In genomic region chr5:123511648-123512605, GRCh38 we compare ENCODE assay signal across 1 cellular context.
TF ChIP-seq lines count a peak whose summit lies in the region.

CSNK1G3 (plus strand) TSS chr5:123512177; CDS start chr5:123545664, 33,487 bp downstream.

TF ChIP-seq in GM12878, 131 proteins besides CTCF, POLR2A, EP300 and RAD21 (continued from another document and continues in another):
- TF ChIP-seq, protein P1, sequence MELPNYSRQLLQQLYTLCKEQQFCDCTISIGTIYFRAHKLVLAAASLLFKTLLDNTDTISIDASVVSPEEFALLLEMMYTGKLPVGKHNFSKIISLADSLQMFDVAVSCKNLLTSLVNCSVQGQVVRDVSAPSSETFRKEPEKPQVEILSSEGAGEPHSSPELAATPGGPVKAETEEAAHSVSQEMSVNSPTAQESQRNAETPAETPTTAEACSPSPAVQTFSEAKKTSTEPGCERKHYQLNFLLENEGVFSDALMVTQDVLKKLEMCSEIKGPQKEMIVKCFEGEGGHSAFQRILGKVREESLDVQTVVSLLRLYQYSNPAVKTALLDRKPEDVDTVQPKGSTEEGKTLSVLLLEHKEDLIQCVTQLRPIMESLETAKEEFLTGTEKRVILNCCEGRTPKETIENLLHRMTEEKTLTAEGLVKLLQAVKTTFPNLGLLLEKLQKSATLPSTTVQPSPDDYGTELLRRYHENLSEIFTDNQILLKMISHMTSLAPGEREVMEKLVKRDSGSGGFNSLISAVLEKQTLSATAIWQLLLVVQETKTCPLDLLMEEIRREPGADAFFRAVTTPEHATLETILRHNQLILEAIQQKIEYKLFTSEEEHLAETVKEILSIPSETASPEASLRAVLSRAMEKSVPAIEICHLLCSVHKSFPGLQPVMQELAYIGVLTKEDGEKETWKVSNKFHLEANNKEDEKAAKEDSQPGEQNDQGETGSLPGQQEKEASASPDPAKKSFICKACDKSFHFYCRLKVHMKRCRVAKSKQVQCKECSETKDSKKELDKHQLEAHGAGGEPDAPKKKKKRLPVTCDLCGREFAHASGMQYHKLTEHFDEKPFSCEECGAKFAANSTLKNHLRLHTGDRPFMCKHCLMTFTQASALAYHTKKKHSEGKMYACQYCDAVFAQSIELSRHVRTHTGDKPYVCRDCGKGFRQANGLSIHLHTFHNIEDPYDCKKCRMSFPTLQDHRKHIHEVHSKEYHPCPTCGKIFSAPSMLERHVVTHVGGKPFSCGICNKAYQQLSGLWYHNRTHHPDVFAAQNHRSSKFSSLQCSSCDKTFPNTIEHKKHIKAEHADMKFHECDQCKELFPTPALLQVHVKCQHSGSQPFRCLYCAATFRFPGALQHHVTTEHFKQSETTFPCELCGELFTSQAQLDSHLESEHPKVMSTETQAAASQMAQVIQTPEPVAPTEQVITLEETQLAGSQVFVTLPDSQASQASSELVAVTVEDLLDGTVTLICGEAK (IDR thresholded peaks at IDR 0.05; ENCODE audit: borderline replicate concordance) = peak; percentile 87; the same call in 1 of the 2 replicates
- 0 out of 2 replicates have a peak, but pooled peaks have one; percentile 45 for TF ChIP-seq RELB (IDR thresholded peaks at IDR 0.05; ENCODE audit: low read depth)
- TF ChIP-seq MXI1 (IDR thresholded peaks at IDR 0.05; ENCODE audit: low read depth, low read length) = peak; percentile 52; the same call in 1 of the 2 replicates
- TF ChIP-seq SMAD5 (IDR thresholded peaks at IDR 0.05; ENCODE audit: low read depth) = peak; percentile 85
- no peak for TF ChIP-seq KDM1A (IDR thresholded peaks at IDR 0.05; ENCODE audit: borderline replicate concordance)
- peak; percentile 97 for TF ChIP-seq TAF1 (IDR thresholded peaks at IDR 0.05; ENCODE audit: borderline replicate concordance, low read depth, low read length)
- 0 out of 2 replicates have a peak, but pooled peaks have one; percentile 53 for TF ChIP-seq CREM (IDR thresholded peaks at IDR 0.05; ENCODE audit: low read depth)
- peak; percentile 67 for TF ChIP-seq DPF2 (IDR thresholded peaks at IDR 0.05)
- TF ChIP-seq POLR2AphosphoS5 (IDR thresholded peaks at IDR 0.05; ENCODE audit: low read length) = peak; percentile 98
- no peak for TF ChIP-seq MEF2B (IDR thresholded peaks at IDR 0.05; ENCODE audit: partially characterized antibody, poor library complexity, severe bottlenecking)
- peak; percentile 44; the same call in 1 of the 2 replicates for TF ChIP-seq NR2F1 (conservative IDR thresholded peaks at IDR 0.05)
- 0 out of 2 replicates have a peak, but pooled peaks have one; percentile 11 for TF ChIP-seq SMC3 (IDR thresholded peaks at IDR 0.05; ENCODE audit: borderline replicate concordance, low read length)
- TF ChIP-seq IKZF2 (IDR thresholded peaks at IDR 0.05) = peak in 1 of 2 experiments; percentile 36; a peak in 1 of 4 replicates
- TF ChIP-seq RBBP5 (conservative IDR thresholded peaks at IDR 0.05) = no peak
- 0 out of 2 replicates have a peak, but pooled peaks have one; percentile 18 for TF ChIP-seq BMI1 (IDR thresholded peaks at IDR 0.05; ENCODE audit: borderline replicate concordance)
- TF ChIP-seq ZBED1 (IDR thresholded peaks at IDR 0.05; ENCODE audit: borderline replicate concordance) = 0 out of 2 replicates have a peak, but pooled peaks have one; percentile 25
- peak; percentile 22; the same call in 1 of the 2 replicates for TF ChIP-seq ZNF207 (IDR thresholded peaks at IDR 0.05; ENCODE audit: borderline replicate concordance)
- TF ChIP-seq TCF3 (IDR thresholded peaks at IDR 0.05; ENCODE audit: borderline replicate concordance, insufficient read depth, low read depth, low read length) = peak; percentile 29; the same call in 1 of the 2 replicates
- TF ChIP-seq, protein P2, sequence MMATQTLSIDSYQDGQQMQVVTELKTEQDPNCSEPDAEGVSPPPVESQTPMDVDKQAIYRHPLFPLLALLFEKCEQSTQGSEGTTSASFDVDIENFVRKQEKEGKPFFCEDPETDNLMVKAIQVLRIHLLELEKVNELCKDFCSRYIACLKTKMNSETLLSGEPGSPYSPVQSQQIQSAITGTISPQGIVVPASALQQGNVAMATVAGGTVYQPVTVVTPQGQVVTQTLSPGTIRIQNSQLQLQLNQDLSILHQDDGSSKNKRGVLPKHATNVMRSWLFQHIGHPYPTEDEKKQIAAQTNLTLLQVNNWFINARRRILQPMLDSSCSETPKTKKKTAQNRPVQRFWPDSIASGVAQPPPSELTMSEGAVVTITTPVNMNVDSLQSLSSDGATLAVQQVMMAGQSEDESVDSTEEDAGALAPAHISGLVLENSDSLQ (IDR thresholded peaks at IDR 0.05) = peak; percentile 51
- TF ChIP-seq SRF (IDR thresholded peaks at IDR 0.05; ENCODE audit: low read depth in 2 of 2, low read length in 2 of 2) = no peak
- no peak for TF ChIP-seq ZBTB33 (IDR thresholded peaks at IDR 0.05)
- TF ChIP-seq IRF5 (IDR thresholded peaks at IDR 0.05; ENCODE audit: borderline replicate concordance) = no peak
- peak; percentile 80; the same call in 1 of the 2 replicates for TF ChIP-seq CREB1 (IDR thresholded peaks at IDR 0.05; ENCODE audit: low read depth)
- peak; percentile 39 for TF ChIP-seq SP1 (IDR thresholded peaks at IDR 0.05; ENCODE audit: low read depth, low read length)
- peak in 1 of 2 experiments; percentile 30; a peak in 2 of 4 replicates for TF ChIP-seq BHLHE40 (IDR thresholded peaks at IDR 0.05; ENCODE audit: borderline replicate concordance in 1 of 2, low read depth in 2 of 2, low read length in 1 of 2)
- peak; percentile 72 for TF ChIP-seq IKZF1 (conservative IDR thresholded peaks at IDR 0.05)
- peak; percentile 46; the same call in 1 of the 2 replicates for TF ChIP-seq ZNF217 (IDR thresholded peaks at IDR 0.05)
- TF ChIP-seq, protein P3, sequence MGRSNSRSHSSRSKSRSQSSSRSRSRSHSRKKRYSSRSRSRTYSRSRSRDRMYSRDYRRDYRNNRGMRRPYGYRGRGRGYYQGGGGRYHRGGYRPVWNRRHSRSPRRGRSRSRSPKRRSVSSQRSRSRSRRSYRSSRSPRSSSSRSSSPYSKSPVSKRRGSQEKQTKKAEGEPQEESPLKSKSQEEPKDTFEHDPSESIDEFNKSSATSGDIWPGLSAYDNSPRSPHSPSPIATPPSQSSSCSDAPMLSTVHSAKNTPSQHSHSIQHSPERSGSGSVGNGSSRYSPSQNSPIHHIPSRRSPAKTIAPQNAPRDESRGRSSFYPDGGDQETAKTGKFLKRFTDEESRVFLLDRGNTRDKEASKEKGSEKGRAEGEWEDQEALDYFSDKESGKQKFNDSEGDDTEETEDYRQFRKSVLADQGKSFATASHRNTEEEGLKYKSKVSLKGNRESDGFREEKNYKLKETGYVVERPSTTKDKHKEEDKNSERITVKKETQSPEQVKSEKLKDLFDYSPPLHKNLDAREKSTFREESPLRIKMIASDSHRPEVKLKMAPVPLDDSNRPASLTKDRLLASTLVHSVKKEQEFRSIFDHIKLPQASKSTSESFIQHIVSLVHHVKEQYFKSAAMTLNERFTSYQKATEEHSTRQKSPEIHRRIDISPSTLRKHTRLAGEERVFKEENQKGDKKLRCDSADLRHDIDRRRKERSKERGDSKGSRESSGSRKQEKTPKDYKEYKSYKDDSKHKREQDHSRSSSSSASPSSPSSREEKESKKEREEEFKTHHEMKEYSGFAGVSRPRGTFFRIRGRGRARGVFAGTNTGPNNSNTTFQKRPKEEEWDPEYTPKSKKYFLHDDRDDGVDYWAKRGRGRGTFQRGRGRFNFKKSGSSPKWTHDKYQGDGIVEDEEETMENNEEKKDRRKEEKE (IDR thresholded peaks at IDR 0.05) = no peak
- TF ChIP-seq SMARCA5 (IDR thresholded peaks at IDR 0.05) = peak; percentile 84
- TF ChIP-seq SIN3A (IDR thresholded peaks at IDR 0.05; ENCODE audit: low read depth, low read length) = peak; percentile 60; the same call in 1 of the 2 replicates
- TF ChIP-seq ZNF24 (IDR thresholded peaks at IDR 0.05) = peak; percentile 89
- TF ChIP-seq RB1 (IDR thresholded peaks at IDR 0.05; ENCODE audit: borderline replicate concordance) = peak; percentile 36; the same call in 1 of the 2 replicates
- TF ChIP-seq ETV6 (conservative IDR thresholded peaks at IDR 0.05 in 1 of 2, IDR thresholded peaks at IDR 0.05 in 1 of 2; ENCODE audit: borderline replicate concordance in 1 of 2, low read depth in 1 of 2) = no peak; a peak in 1 of 4 replicates
- TF ChIP-seq BACH1 (IDR thresholded peaks at IDR 0.05; ENCODE audit: borderline replicate concordance) = 0 out of 2 replicates have a peak, but pooled peaks have one; percentile 49
- no peak for TF ChIP-seq IRF4 (IDR thresholded peaks at IDR 0.05; ENCODE audit: low read depth, low read length)
- peak; percentile 92 for TF ChIP-seq ZNF384 (IDR thresholded peaks at IDR 0.05; ENCODE audit: borderline replicate concordance, low read depth, low read length)
- peak; percentile 85 for TF ChIP-seq NR2C1 (IDR thresholded peaks at IDR 0.05)
- TF ChIP-seq RUNX3 (IDR thresholded peaks at IDR 0.05; ENCODE audit: low read length) = peak; percentile 48; the same call in 1 of the 2 replicates
- TF ChIP-seq RCOR1 (conservative IDR thresholded peaks at IDR 0.05; ENCODE audit: low read depth, low read length) = 0 out of 2 replicates have a peak, but pooled peaks have one; percentile 57
- TF ChIP-seq ZBTB11 (CRISPR knock-in tag; IDR thresholded peaks at IDR 0.05) = peak; percentile 44; the same call in 1 of the 2 replicates
- TF ChIP-seq GATAD2B (conservative IDR thresholded peaks at IDR 0.05; ENCODE audit: low read depth) = peak; percentile 79
- 0 out of 2 replicates have a peak, but pooled peaks have one; percentile 28 for TF ChIP-seq CBFB (IDR thresholded peaks at IDR 0.05; ENCODE audit: low read depth)
- TF ChIP-seq, protein P4, sequence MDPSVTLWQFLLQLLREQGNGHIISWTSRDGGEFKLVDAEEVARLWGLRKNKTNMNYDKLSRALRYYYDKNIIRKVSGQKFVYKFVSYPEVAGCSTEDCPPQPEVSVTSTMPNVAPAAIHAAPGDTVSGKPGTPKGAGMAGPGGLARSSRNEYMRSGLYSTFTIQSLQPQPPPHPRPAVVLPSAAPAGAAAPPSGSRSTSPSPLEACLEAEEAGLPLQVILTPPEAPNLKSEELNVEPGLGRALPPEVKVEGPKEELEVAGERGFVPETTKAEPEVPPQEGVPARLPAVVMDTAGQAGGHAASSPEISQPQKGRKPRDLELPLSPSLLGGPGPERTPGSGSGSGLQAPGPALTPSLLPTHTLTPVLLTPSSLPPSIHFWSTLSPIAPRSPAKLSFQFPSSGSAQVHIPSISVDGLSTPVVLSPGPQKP (IDR thresholded peaks at IDR 0.05; ENCODE audit: low read depth, low read length) = 0 out of 2 replicates have a peak, but pooled peaks have one; percentile 57
- TF ChIP-seq ATF7 (IDR thresholded peaks at IDR 0.05; ENCODE audit: low read depth) = peak; percentile 55
